In genomic region chr1:233936842-233937241, GRCh38 we compare ENCODE assay signal across 34 cellular contexts. TPM values are rescaled to one million over a fixed set of nuclear protein-coding genes. Genes with fewer than 3 reads are reported as not detected.
"Had no signal": no experiment of that assay in that cellular context is flagged by ENCODE, and none has a peak within 500 bp of the region (broad histone marks: within the 10 kb centered on the region; RNA-seq: fewer than 3 reads in every experiment).

No MANE protein-coding gene starts in this region.

- FAIRE-seq: astrocyte, TTC549 had no signal

- H3K27ac ChIP-seq: adrenal gland, body of pancreas, brain microvascular endothelial cell, breast epithelium, VCaP had no signal

- H3K4me1 ChIP-seq: adrenal gland, body of pancreas, breast epithelium had no signal

- H3K27me3 ChIP-seq: adrenal gland, body of pancreas, brain microvascular endothelial cell, breast epithelium had no signal

- H3K9me3 ChIP-seq: adrenal gland, body of pancreas, breast epithelium had no signal

- H3K36me3 ChIP-seq: adrenal gland, brain microvascular endothelial cell, breast epithelium had no signal

- H3K4me3 ChIP-seq: adrenal gland, body of pancreas, breast epithelium had no signal

- ATAC-seq: activated CD8-positive, alpha-beta T cell treated with anti-CD3 and anti-CD28 coated beads for 36 hours; activated naive CD4-positive, alpha-beta T cell treated with anti-CD3 and anti-CD28 coated beads, Interleukin-2, amount 50 U/mL, for 72 hours; activated T-cell treated with anti-CD3 and anti-CD28 coated beads, Interleukin-2, amount 50 U/mL, for 4 hours; activated T-cell treated with anti-CD3 and anti-CD28 coated beads, Interleukin-2, amount 50 U/mL, for 72 hours; activated T-helper 17 cell treated with anti-CD3 and anti-CD28 coated beads, Interleukin-2, amount 50 U/mL, for 72 hours; body of pancreas had no signal

- DNase-seq: activated B cell treated with CpG ODN at 0.5 μM for 24 hours; activated CD4-positive, alpha-beta memory T cell treated with anti-CD3 and anti-CD28 coated beads for 36 hours; activated CD4-positive, alpha-beta T cell treated with anti-CD3 and anti-CD28 coated beads for 4 hours; activated CD4-positive, alpha-beta T cell treated with anti-CD3 and anti-CD28 coated beads, Interleukin-2, amount 10 ng/mL, durations not matched to agents 24 days and 14 days; activated CD4-positive, alpha-beta T cell treated with anti-CD3 and anti-CD28 coated beads, Interleukin-2, amount 50 U/mL, for 1 hour; activated CD4-positive, alpha-beta T cell treated with anti-CD3 and anti-CD28 coated beads, Interleukin-2, amount 50 U/mL, for 4 hours; activated CD4-positive, CD25-positive, alpha-beta regulatory T cell treated with anti-CD3 and anti-CD28 coated beads, Interleukin-2, amount 50 U/mL, for 72 hours; activated CD8-positive, alpha-beta memory T cell treated with anti-CD3 and anti-CD28 coated beads, Interleukin-2, amount 50 U/mL, for 4 hours; activated CD8-positive, alpha-beta T cell treated with anti-CD3 and anti-CD28 coated beads for 36 hours; activated effector memory CD4-positive, alpha-beta T cell treated with anti-CD3 and anti-CD28 coated beads, Interleukin-2, amount 50 U/mL, for 16 hours; activated gamma-delta T cell treated with Interleukin-2 at 50 U/mL for 16 hours; activated naive CD4-positive, alpha-beta T cell; activated naive CD4-positive, alpha-beta T cell treated with anti-CD3 and anti-CD28 coated beads for 36 hours; activated naive CD4-positive, alpha-beta T cell treated with anti-CD3 and anti-CD28 coated beads, Interleukin-2, amount 50 U/mL, for 16 hours; activated naive CD8-positive, alpha-beta T cell treated with anti-CD3 and anti-CD28 coated beads for 36 hours; activated T-cell treated with anti-CD3 and anti-CD28 coated beads for 4 hours; activated T-cell treated with anti-CD3 and anti-CD28 coated beads, Interleukin-2, amount 50 U/mL, for 1 hour; activated T-cell treated with anti-CD3 and anti-CD28 coated beads, Interleukin-2, amount 50 U/mL, for 4 hours; activated T-cell treated with anti-CD3 and anti-CD28 coated beads, Interleukin-2, amount 50 U/mL, for 72 hours; adrenal gland; amniotic stem cell; aorta; body of pancreas; brain microvascular endothelial cell; central memory CD4-positive, alpha-beta T cell; T-helper 2 cell; T-helper 9 cell had no signal

RNA-seq across cellular contexts. Expression of gene SLC35F3, which starts 32.4 kb away (rescaled TPM):
- total RNA-seq: activated B cell treated with CpG ODN at 0.5 μM for 24 hours; activated naive CD4-positive, alpha-beta T cell treated with anti-CD3 and anti-CD28 coated beads for 36 hours; cardiac septum had no signal
- polyA plus RNA-seq: aorta had no signal
